Comparison of ENCODE assay signal across 8 cellular contexts in the genomic region with DNA sequence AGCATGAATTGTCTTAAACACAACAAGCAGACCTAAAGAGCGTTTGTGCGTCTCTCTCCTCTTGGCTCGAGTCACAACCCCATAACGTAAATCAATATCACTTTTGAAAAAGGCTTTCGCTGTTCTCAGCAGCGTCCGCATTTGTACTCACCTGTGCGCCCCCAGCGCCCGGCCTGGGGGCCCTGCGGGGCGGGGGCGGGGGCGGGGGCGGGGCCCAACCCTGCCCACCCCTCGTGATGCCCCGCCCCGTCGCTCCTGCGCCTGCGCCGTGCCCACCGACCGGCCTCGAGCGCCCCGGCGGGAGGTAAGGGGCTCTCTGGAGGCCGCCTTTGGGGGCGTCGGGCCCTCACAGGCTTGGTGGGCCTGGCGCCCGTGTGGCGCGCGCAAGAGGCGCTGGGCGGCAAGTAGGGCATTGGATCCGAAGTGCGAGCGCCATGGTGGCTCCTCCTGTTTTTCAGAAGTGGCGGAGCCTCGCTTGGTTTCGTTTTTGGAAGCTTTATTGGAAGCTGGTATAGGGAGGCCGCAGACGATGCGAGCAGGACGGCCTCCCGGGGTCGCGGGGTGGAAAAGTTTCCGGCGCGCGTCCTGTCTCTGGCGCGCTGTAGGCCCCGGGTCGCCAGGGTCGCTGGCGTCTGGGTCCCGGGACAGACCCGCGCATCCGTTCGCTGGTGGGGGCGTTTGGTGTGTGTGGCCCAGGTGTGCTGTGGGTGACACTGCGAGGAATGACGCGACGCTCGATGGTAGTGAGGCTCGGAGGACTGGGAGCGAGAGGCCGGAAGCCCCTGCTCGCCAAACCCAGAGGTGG. TPM values are rescaled to one million over a fixed set of nuclear protein-coding genes. Genes with fewer than 3 reads are reported as not detected.
A peak's percentile ranks its signal among the peaks of the same experiment; 100 is the strongest.
DNase-seq lines count a peak whose midpoint lies in the region; ATAC-seq, FAIRE-seq and TF ChIP-seq lines count a peak whose summit lies in the region.

STX17 (plus strand) TSS at position 252 of the 805 bp plus-strand sequence. CDS start 8,586 bp downstream, outside the sequence.

- no peak for FAIRE-seq in kidney (lab: Jason Lieb, UNC)

- H3K27ac ChIP-seq in A673 (ENCODE audit: low read depth, low read length, poor library complexity, severe bottlenecking), result peak within 1 kb of the TSS; percentile 94
- peak within 1 kb of the TSS; percentile 91 to 94 for H3K27ac ChIP-seq in kidney (ENCODE audit: low read depth in 2 of 2, low read length in 2 of 2)

- no peaks in the 10 kb centered on the region for H3K27me3 ChIP-seq in A673 (replicated peaks; ENCODE audit: insufficient read depth, low read depth, low read length, poor library complexity)

- TSS peak; percentile 53 for BruUV-seq in A673 (replicated peaks; lab: Mats Ljungman, UMichigan)

- H3K9ac ChIP-seq in kidney (ENCODE audit: low read length in 2 of 2), result peak within 1 kb of the TSS; percentile 74 to 97

- POLR2A ChIA-PET in A673 (lab: Charles Lee; ENCODE audit: low non-redundant PET), result interaction anchor here (0.7 kb wide), 1 partner anchor 45 kb away, joined by 9 read pairs; no protein-coding TSS in a partner anchor

- TF ChIP-seq POLR2A in GM18526 (IDR thresholded peaks at IDR 0.05; ENCODE audit: extremely low read depth, insufficient read length), result peak; percentile 71

- peak within 1 kb of the TSS; percentile 97 for H3K27ac Mint-ChIP-seq in central memory CD8-positive, alpha-beta T cell (ENCODE audit: low read depth)

- peaks cover 21% of the 10 kb centered on the region for H3K36me3 Mint-ChIP-seq in central memory CD8-positive, alpha-beta T cell (ENCODE audit: insufficient read depth)

- H3K4me1 ChIP-seq in A673 (ENCODE audit: insufficient read depth, low read length, poor library complexity, severe bottlenecking) (peaks cover 7% of the 10 kb centered on the region), kidney (ENCODE audit: control insufficient read depth in 1 of 2, insufficient read depth in 1 of 2, low read depth in 1 of 2, low read length in 2 of 2) (peaks cover 0 to 5% of the 10 kb centered on the region in 2 donors)

- CTCF ChIA-PET in A673 (lab: Charles Lee), result no interaction called here

- peak within 1 kb of the TSS; percentile 92 for H3K4me3 Mint-ChIP-seq in central memory CD8-positive, alpha-beta T cell

- no peaks in the 10 kb centered on the region for H3K9me3 Mint-ChIP-seq in central memory CD8-positive, alpha-beta T cell

- DNase-seq in A673 (ENCODE audit: low spot score), result peak; percentile 84
- DNase-seq in NCI-H2171 treated with DMSO at 0.1 percent for 48 hours (lab: John Stamatoyannopoulos, UW), result peak; percentile 73
- peak; percentile 71 to 74 for DNase-seq in central memory CD8-positive, alpha-beta T cell (ENCODE audit: low spot score in 2 of 2)
- peak; percentile 92 for DNase-seq in kidney
- DNase-seq in stimulated activated CD4-positive, alpha-beta T cell treated with anti-CD3 and anti-CD28 coated beads, Interleukin-15, amount 100 ng/mL, for 24 hours, result peak; percentile 82

- H3K36me3 ChIP-seq in A673 (ENCODE audit: insufficient read depth, low read length, poor library complexity, severe bottlenecking), result no peaks in the 10 kb centered on the region
- H3K36me3 ChIP-seq in kidney (ENCODE audit: control insufficient read depth in 1 of 2, insufficient read depth in 2 of 2, low read length in 2 of 2), result no peaks in the 10 kb centered on the region

- peak; percentile 88 for ATAC-seq in HG03066 (IDR thresholded peaks at IDR 0.05; ENCODE audit: low read depth, unreplicated experiment)
- ATAC-seq in activated CD4-positive, CD25-positive, alpha-beta regulatory T cell treated with anti-CD3 and anti-CD28 coated beads, Interleukin-2, amount 50 U/mL, for 24 hours, result peak; percentile 89 to 92
- peak; percentile 90 for ATAC-seq in central memory CD8-positive, alpha-beta T cell (replicated peaks; ENCODE audit: extremely low read depth, poor library complexity, severe bottlenecking)

- H3K9me3 ChIP-seq in A673 (ENCODE audit: low read depth, low read length, poor library complexity, severe bottlenecking), result no peaks in the 10 kb centered on the region
- H3K9me3 ChIP-seq in kidney (ENCODE audit: control insufficient read depth in 1 of 2, low read length in 2 of 2), result no peaks in the 10 kb centered on the region

- intact Hi-C loops in A673 (cut with micrococcal nuclease; ENCODE audit: unreplicated experiment), result loop anchor here (5.0 kb wide), 1 partner anchor 84 kb away; the partner anchor contains the start of gene NR4A3
- intact Hi-C loops in kidney (cut with DNase I), result no loop called here

- H3K4me1 Mint-ChIP-seq in central memory CD8-positive, alpha-beta T cell, result peaks cover 24% of the 10 kb centered on the region

- H3K27me3 Mint-ChIP-seq in central memory CD8-positive, alpha-beta T cell, result peaks cover 13% of the 10 kb centered on the region

- H3K4me3 ChIP-seq in A673 (ENCODE audit: low read depth, low read length, poor library complexity, severe bottlenecking) (peak within 1 kb of the TSS; percentile 81), kidney (ENCODE audit: low read length in 2 of 2) (peak within 1 kb of the TSS; percentile 90 to 94)

- no peak for TF ChIP-seq CTCF in A673 (conservative IDR thresholded peaks at IDR 0.05; ENCODE audit: low read depth, low read length)
- no peak for TF ChIP-seq CTCF in kidney (IDR thresholded peaks at IDR 0.05; ENCODE audit: borderline replicate concordance, extremely low read depth, insufficient read depth)

RNA-seq across cellular contexts. Expression of gene STX17, which starts in this region (rescaled TPM):
- total RNA-seq in A673 (2021), result 20.9 and 26.0 TPM in 2 replicates
- 39.7 TPM for total RNA-seq in kidney
- polyA plus RNA-seq in kidney (ENCODE audit: insufficient read depth, low read depth, low replicate concordance), result 5.2 TPM

Comparison
In these comparisons a context has a peak if more than half of its experiments do, and no peak if none do; other contexts are left out.
1. Peak in every context shown above with its lines: DNase-seq, ATAC-seq, H3K4me3 ChIP-seq and H3K27ac ChIP-seq.